ENCODE assay signal across 17 cellular contexts in the genomic region with DNA sequence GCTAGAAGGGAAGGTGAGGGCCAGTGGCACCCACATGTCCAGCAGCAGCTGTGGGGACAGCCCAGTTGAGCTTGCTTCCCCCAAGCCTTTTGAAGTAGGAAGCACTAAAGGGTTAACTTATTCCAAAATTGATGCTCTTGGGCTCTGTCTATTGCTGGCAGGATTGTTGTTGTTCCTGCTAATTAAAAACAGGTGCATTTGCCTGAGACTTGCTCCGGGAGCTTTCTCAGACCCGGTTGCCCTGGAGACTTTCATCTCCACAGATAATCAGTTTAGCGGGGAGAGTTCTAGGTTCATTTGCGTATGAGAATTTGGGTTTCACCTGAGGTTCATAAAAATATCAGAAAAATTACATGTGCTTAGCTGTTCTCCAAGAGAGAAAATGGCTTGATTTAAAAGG.
DNase-seq lines count a peak whose midpoint lies in the region; TF ChIP-seq lines count a peak whose summit lies in the region.
"Had no signal": no experiment of that assay in that cellular context is flagged by ENCODE, and none has a peak within 500 bp of the region (broad histone marks: within the 10 kb centered on the region; RNA-seq: fewer than 3 reads in every experiment).

No MANE protein-coding gene starts in this region.

- H3K4me3 ChIP-seq in AG10803 (ENCODE audit: low read length), result no peak overlapping the region
- H3K4me3 ChIP-seq: K562 had no signal

- H3K4me1 Mint-ChIP-seq in mesothelial cell of epicardium, result peaks cover 24% of the 10 kb centered on the region
- H3K4me1 Mint-ChIP-seq in T-helper 2 cell treated with Interferon-gamma antibody and Interleukin-4, amounts not matched to agents 5 μg/mL and 100 μg/mL, for 36 hours (ENCODE audit: low read depth), result no peaks in the 10 kb centered on the region
- H3K4me1 Mint-ChIP-seq: B cell had no signal

- H3K36me3 Mint-ChIP-seq in mesothelial cell of epicardium, result no peaks in the 10 kb centered on the region
- H3K36me3 Mint-ChIP-seq in T-helper 2 cell treated with Interferon-gamma antibody and Interleukin-4, amounts not matched to agents 5 μg/mL and 100 μg/mL, for 36 hours (ENCODE audit: low read depth), result no peaks in the 10 kb centered on the region

- no peak for TF ChIP-seq CTCF in AG10803 (conservative IDR thresholded peaks at IDR 0.05; ENCODE audit: low read length)
- no peak for TF ChIP-seq CTCF in mesothelial cell of epicardium (IDR thresholded peaks at IDR 0.05; ENCODE audit: unreplicated experiment)

- H3K27ac Mint-ChIP-seq in mesothelial cell of epicardium, result peak overlapping the region; percentile 35
- H3K27ac Mint-ChIP-seq in T-helper 2 cell treated with Interferon-gamma antibody and Interleukin-4, amounts not matched to agents 5 μg/mL and 100 μg/mL, for 36 hours, result no peak overlapping the region
- H3K27ac Mint-ChIP-seq: B cell; CD4-positive, alpha-beta T cell had no signal

- H3K4me3 Mint-ChIP-seq in mesothelial cell of epicardium, result no peak overlapping the region
- no peak overlapping the region for H3K4me3 Mint-ChIP-seq in T-helper 2 cell treated with Interferon-gamma antibody and Interleukin-4, amounts not matched to agents 5 μg/mL and 100 μg/mL, for 36 hours
- H3K4me3 Mint-ChIP-seq: B cell; CD4-positive, alpha-beta T cell had no signal

- H3K9me3 Mint-ChIP-seq in mesothelial cell of epicardium, result peaks cover under 1% of the 10 kb centered on the region
- no peaks in the 10 kb centered on the region for H3K9me3 Mint-ChIP-seq in T-helper 2 cell treated with Interferon-gamma antibody and Interleukin-4, amounts not matched to agents 5 μg/mL and 100 μg/mL, for 36 hours
- H3K9me3 Mint-ChIP-seq: CD4-positive, alpha-beta T cell had no signal

- peaks cover 7% of the 10 kb centered on the region for H3K27me3 Mint-ChIP-seq in mesothelial cell of epicardium (ENCODE audit: low read depth)
- H3K27me3 Mint-ChIP-seq in T-helper 2 cell treated with Interferon-gamma antibody and Interleukin-4, amounts not matched to agents 5 μg/mL and 100 μg/mL, for 36 hours (ENCODE audit: low read depth), result no peaks in the 10 kb centered on the region
- H3K27me3 Mint-ChIP-seq: B cell; CD4-positive, alpha-beta T cell had no signal

- DNase-seq in AG10803 (ENCODE audit: low read depth) (peak; percentile 3), NCI-H1105 (lab: John Stamatoyannopoulos, UW) (peak; percentile 14), NCI-H748 treated with DMSO at 0.1 percent for 48 hours (lab: John Stamatoyannopoulos, UW) (peak; percentile 8), mesothelial cell of epicardium (ENCODE audit: low spot score in 2 of 2, unreplicated experiment in 2 of 2) (no peak), DMS79 treated with DMSO at 0.1 percent for 48 hours (lab: John Stamatoyannopoulos, UW) (no peak), NCI-H1092 (lab: John Stamatoyannopoulos, UW) (no peak)
- DNase-seq in T-helper 2 cell treated with Interferon-gamma antibody and Interleukin-4, amounts not matched to agents 5 μg/mL and 100 μg/mL, for 36 hours (ENCODE audit: low spot score), result no peak
- DNase-seq: Calu3; CD4-positive, alpha-beta T cell; DMS53; H7; MV-4-11; NCI-H187 treated with DMSO at 0.1 percent for 48 hours; NCI-H2227 treated with DMSO at 0.1 percent for 48 hours; NCI-H69 had no signal

Comparison
In these comparisons a context has a peak if more than half of its experiments do, and no peak if none do; other contexts are left out.
1. DNase-seq: peak in AG10803 (single experiment), NCI-H1105 (single experiment) and NCI-H748 treated with DMSO at 0.1 percent for 48 hours (single experiment); none in mesothelial cell of epicardium (0 of 2), DMS79 treated with DMSO at 0.1 percent for 48 hours (single experiment), NCI-H1092 (single experiment) and T-helper 2 cell treated with Interferon-gamma antibody and Interleukin-4, amounts not matched to agents 5 μg/mL and 100 μg/mL, for 36 hours (single experiment).